In the genomic region with DNA sequence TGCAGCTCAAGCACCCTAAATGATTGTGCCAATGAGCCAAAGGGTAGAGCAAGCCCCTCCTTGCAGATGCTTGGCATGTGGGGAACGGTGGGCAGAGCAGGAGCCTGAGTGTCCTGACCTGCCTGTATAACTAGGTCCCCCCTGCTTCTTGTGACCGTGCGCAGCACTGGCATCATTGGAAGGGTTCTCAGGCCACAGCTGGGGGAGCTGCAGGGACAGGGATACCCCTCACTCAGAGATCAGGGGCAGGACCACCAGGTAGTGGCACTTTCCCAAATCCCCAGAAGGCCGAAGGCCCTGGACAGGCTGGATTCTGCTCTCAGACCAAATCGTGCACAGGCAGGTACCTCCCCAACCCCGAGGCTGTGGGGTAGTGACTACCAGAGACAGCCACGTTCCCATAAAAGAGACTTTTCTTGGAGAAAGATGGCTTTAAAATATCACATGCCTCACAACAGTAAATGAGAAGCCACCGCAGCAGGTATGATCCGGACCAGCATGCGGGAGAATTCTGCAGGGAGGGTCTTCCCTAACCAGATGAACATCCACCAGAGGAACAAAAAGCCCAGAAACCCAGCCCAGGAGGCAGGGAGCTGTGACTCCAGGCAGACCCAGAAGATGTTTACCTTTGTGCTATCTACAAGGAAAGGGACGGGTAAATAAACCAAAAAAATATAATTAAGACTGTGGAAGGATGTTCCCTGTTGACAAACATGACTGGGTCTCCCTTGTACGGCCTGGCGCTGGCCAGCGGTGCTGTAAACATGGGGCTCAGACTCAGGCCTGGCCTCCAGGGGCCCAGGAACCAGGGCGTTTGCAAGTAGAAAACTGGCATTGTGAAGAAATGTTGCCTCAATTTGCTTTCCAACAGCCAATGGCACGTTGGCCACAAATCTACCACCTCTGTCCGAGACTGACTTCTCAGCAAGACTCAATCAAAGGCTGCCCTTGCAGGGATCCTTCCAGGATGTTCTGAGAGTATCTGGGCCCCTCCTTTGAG, we compare ENCODE assay signal across 13 cellular contexts.
"Had no signal": no experiment of that assay in that cellular context is flagged by ENCODE, and none has a peak within 500 bp of the region (broad histone marks: within the 10 kb centered on the region; RNA-seq: fewer than 3 reads in every experiment).

No MANE protein-coding gene starts in this region.

- H3K9me3 ChIP-seq: colonic mucosa, heart left ventricle, left lung had no signal

- ATAC-seq: activated CD4-positive, CD25-positive, alpha-beta regulatory T cell treated with anti-CD3 and anti-CD28 coated beads, Interleukin-2, amount 50 U/mL, for 24 hours; heart left ventricle; left lung had no signal

- H3K4me3 Mint-ChIP-seq: memory B cell; neural crest cell; T-helper 2 cell treated with Interferon-gamma antibody and Interleukin-4, amounts not matched to agents 5 μg/mL and 100 μg/mL, for 36 hours; type B pancreatic cell had no signal

- H3K27me3 ChIP-seq: colonic mucosa, heart left ventricle, left lung had no signal

- H3K4me3 ChIP-seq: colonic mucosa, heart left ventricle, left lung, skin epidermis had no signal

- H3K27ac ChIP-seq: colonic mucosa, left lung had no signal

- H3K27ac Mint-ChIP-seq: memory B cell; T-helper 2 cell treated with Interferon-gamma antibody and Interleukin-4, amounts not matched to agents 5 μg/mL and 100 μg/mL, for 36 hours; type B pancreatic cell had no signal

- H3K4me1 ChIP-seq: colonic mucosa had no signal

- H3K9me3 Mint-ChIP-seq: memory B cell; neural crest cell; T-helper 2 cell treated with Interferon-gamma antibody and Interleukin-4, amounts not matched to agents 5 μg/mL and 100 μg/mL, for 36 hours; type B pancreatic cell had no signal

- H3K27me3 Mint-ChIP-seq: memory B cell, type B pancreatic cell had no signal

- DNase-seq: activated CD4-positive, alpha-beta T cell treated with anti-CD3 and anti-CD28 coated beads, Interleukin-2, amount 50 U/mL, for 48 hours; activated T-cell treated with anti-CD3 and anti-CD28 coated beads, Interleukin-2, amount 50 U/mL, for 48 hours; colonic mucosa; effector CD4-positive, alpha-beta T cell; heart left ventricle; left lung; retina had no signal
